ENCODE assay signal across 17 cellular contexts in the genomic region with DNA sequence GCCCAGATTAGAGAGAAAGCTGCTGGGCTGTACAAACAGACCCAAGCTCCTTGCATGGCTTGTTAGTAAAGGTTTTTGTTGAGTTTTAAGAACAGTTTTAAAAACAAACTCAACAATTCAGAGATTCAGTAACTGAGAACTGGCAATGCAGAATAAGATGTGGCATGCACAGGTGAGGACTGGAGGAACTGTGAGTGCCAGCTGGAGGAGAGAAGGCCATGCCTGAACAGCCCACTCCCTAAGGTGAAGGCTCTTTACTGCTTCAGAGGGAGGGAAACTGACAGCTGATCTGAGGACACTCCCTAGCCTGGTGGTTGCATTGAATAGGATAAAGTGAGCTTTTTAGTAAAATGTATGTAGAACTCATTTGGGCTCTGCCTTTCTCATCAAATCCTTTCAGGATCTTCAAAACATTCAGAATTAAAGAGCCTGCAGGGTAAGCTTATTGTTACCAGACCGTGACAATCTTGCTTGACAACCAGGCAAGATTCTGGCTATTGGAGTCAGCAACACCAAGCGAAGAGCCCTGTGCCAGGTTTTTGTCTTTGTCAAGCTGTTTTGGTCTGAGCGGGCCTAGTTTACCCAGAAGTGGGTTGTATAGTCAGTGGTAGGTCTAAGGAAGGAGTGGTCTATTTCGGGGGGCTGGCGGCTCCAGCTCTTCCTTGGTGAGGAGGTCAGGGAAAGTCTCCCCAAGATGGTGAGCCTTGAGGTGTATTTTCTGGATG.
"Had no signal": no experiment of that assay in that cellular context is flagged by ENCODE, and none has a peak within 500 bp of the region (broad histone marks: within the 10 kb centered on the region; RNA-seq: fewer than 3 reads in every experiment).

No MANE protein-coding gene starts in this region.

- DNase-seq: activated CD4-positive, CD25-positive, alpha-beta regulatory T cell treated with anti-CD3 and anti-CD28 coated beads, Interleukin-2, amount 50 U/mL, for 72 hours; activated naive CD4-positive, alpha-beta T cell treated with Interleukin-2 at 50 U/mL for 16 hours; activated naive CD8-positive, alpha-beta T cell treated with anti-CD3 and anti-CD28 coated beads, Interleukin-2, amount 50 U/mL, for 24 hours; activated T-cell treated with anti-CD3 and anti-CD28 coated beads for 4 hours; aorta; cerebellar nuclear complex; effector memory CD8-positive, alpha-beta T cell; head of caudate nucleus; kidney glomerular epithelial cell; left ventricle myocardium superior; mesenchymal stem cell; retina; stimulated activated CD4-positive, alpha-beta T cell treated with anti-CD3 and anti-CD28 coated beads, Interleukin-15, amount 100 ng/mL, for 24 hours; stimulated activated CD4-positive, alpha-beta T cell treated with anti-CD3 and anti-CD28 coated beads, Interleukin-4, amount 100 ng/mL, for 1 hour; stimulated activated naive B cell treated with anti-CD40 and anti-IgM and Interleukin-4, amounts not matched to agents 10 μg/mL and 1 μg/mL and 100 μg/mL, for 72 hours; upper lobe of right lung had no signal

- H3K27me3 ChIP-seq: upper lobe of right lung had no signal

- H3K9me3 ChIP-seq: upper lobe of right lung had no signal

- H3K4me1 ChIP-seq: upper lobe of right lung had no signal

- ATAC-seq: activated naive CD8-positive, alpha-beta T cell treated with anti-CD3 and anti-CD28 coated beads, Interleukin-2, amount 50 U/mL, for 24 hours; effector memory CD8-positive, alpha-beta T cell; left ventricle myocardium superior; stimulated activated naive B cell treated with anti-CD40 and anti-IgM and Interleukin-4, amounts not matched to agents 10 μg/mL and 1 μg/mL and 100 μg/mL, for 72 hours; upper lobe of right lung had no signal

- H3K4me3 ChIP-seq: upper lobe of right lung had no signal

- H3K27ac ChIP-seq: epithelial cell of prostate, upper lobe of right lung had no signal

- H3K36me3 ChIP-seq: upper lobe of right lung had no signal
